Comparison of ENCODE assay signal across 1 cellular context in genomic region chr16:66603537-66604375, GRCh38.
A peak's percentile ranks its signal among the peaks of the same experiment; 100 is the strongest.
TF ChIP-seq lines count a peak whose summit lies in the region.

No MANE protein-coding gene starts in this region.

TF ChIP-seq in K562, 482 proteins besides CTCF, POLR2A, EP300 and RAD21 (continued from another document):
- peak; percentile 62; the same call in 1 of the 2 replicates for TF ChIP-seq ZBTB34 (CRISPR knock-in tag; IDR thresholded peaks at IDR 0.05)
- TF ChIP-seq MLLT1 (IDR thresholded peaks at IDR 0.05) = peak in 1 of 2 experiments; percentile 68; a peak in 1 of 4 replicates
- TF ChIP-seq ZNF766 (CRISPR knock-in tag; conservative IDR thresholded peaks at IDR 0.05) = peak; percentile 78
- TF ChIP-seq ZNF224 (CRISPR knock-in tag; IDR thresholded peaks at IDR 0.05) = no peak
- TF ChIP-seq MTA2 (IDR thresholded peaks at IDR 0.05; ENCODE audit: low read depth) = 0 out of 2 replicates have a peak, but pooled peaks have one; percentile 11
- TF ChIP-seq RFX5 (IDR thresholded peaks at IDR 0.05; ENCODE audit: low read depth, low read length) = no peak
- TF ChIP-seq PHTF2 (CRISPR knock-in tag; IDR thresholded peaks at IDR 0.05) = 0 out of 2 replicates have a peak, but pooled peaks have one; percentile 46
- TF ChIP-seq U2AF1 (optimal IDR thresholded peaks at IDR 0.05; ENCODE audit: low read depth, low read length) = no peak
- TF ChIP-seq PCBP1 (IDR thresholded peaks at IDR 0.05; ENCODE audit: low read depth, low read length, poor library complexity, severe bottlenecking) = peak; percentile 33
- TF ChIP-seq HNRNPUL1 (IDR thresholded peaks at IDR 0.05; ENCODE audit: low read length) = no peak
- TF ChIP-seq SUPT5H (IDR thresholded peaks at IDR 0.05) = peak; percentile 56
- no peak for TF ChIP-seq ZKSCAN3 (CRISPR knock-in tag; IDR thresholded peaks at IDR 0.05)
- TF ChIP-seq MEF2D (tag; conservative IDR thresholded peaks at IDR 0.05; ENCODE audit: low read depth) = 0 out of 2 replicates have a peak, but pooled peaks have one; percentile 69
- TF ChIP-seq KLF6 (CRISPR knock-in tag; IDR thresholded peaks at IDR 0.05; ENCODE audit: borderline replicate concordance) = peak; percentile 93
- no peak for TF ChIP-seq E2F8 (IDR thresholded peaks at IDR 0.05; ENCODE audit: low read depth, partially characterized antibody)
- 0 out of 2 replicates have a peak, but pooled peaks have one; percentile 58 for TF ChIP-seq ZNF586 (CRISPR knock-in tag; conservative IDR thresholded peaks at IDR 0.05)
- TF ChIP-seq ZNF175 (CRISPR knock-in tag; IDR thresholded peaks at IDR 0.05; ENCODE audit: low read depth) = peak; percentile 91
- TF ChIP-seq ELF2 (CRISPR knock-in tag; IDR thresholded peaks at IDR 0.05) = no peak
TF ChIP-seq in K562: peak in this region for 118.
